9 cellular contexts compared by ENCODE assay signal in the genomic region with DNA sequence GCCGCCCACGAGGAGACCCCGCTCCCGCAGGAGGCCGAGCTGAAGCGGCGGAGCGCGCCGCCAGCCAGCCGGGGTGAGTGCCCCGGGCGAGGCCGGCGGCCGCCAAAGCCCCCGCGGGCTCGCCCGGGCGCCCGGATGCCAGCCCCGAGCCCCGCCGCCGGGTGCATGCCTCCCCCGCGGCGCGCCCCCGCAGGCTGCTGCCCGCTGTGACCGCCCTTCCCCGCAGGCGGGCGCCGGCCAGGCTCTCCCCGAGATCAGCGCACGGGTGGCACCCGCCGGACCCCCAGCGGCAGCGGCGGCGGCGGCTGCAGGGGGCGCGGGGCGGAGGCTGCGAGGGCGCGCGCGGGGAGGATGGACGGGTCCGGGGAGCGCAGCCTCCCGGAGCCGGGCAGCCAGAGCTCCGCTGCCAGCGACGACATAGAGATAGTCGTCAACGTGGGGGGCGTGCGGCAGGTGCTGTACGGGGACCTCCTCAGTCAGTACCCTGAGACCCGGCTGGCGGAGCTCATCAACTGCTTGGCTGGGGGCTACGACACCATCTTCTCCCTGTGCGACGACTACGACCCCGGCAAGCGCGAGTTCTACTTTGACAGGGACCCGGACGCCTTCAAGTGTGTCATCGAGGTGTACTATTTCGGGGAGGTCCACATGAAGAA. TPM values are rescaled to one million over a fixed set of nuclear protein-coding genes. Genes with fewer than 3 reads are reported as not detected.
A peak's percentile ranks its signal among the peaks of the same experiment; 100 is the strongest.
DNase-seq lines count a peak whose midpoint lies in the region; ATAC-seq, FAIRE-seq and TF ChIP-seq lines count a peak whose summit lies in the region.
"Had no signal": no experiment of that assay in that cellular context is flagged by ENCODE, and none has a peak within 500 bp of the region (broad histone marks: within the 10 kb centered on the region; RNA-seq: fewer than 3 reads in every experiment).

No MANE protein-coding gene starts in this region.

- CTCF ChIA-PET in HCT116 (lab: Charles Lee): no interaction called here

- H3K9me3 ChIP-seq in HCT116 (ENCODE audit: control insufficient read depth in 1 of 2, insufficient read depth in 1 of 2, low read depth in 1 of 2, low read length in 2 of 2): no peaks in the 10 kb centered on the region
- no peaks in the 10 kb centered on the region for H3K9me3 ChIP-seq in adipocyte (ENCODE audit: control insufficient read depth, low read length)
- no peaks in the 10 kb centered on the region for H3K9me3 ChIP-seq in hepatocyte (ENCODE audit: low read depth)
- H3K9me3 ChIP-seq in sigmoid colon: no peaks in the 10 kb centered on the region
- H3K9me3 ChIP-seq in kidney (ENCODE audit: control insufficient read depth in 1 of 2, low read length in 2 of 2): no peaks in the 10 kb centered on the region

- no peak for FAIRE-seq in kidney (lab: Jason Lieb, UNC)

- TF ChIP-seq RAD21 in HCT116 (IDR thresholded peaks at IDR 0.05; ENCODE audit: low read depth): no peak

- no peak for TF ChIP-seq EP300 in sigmoid colon (IDR thresholded peaks at IDR 0.05)

- intact Hi-C loops in HCT116 (cut with micrococcal nuclease): no loop called here
- intact Hi-C loops in sigmoid colon (cut with DNase I): loop anchor here (5.0 to 10.0 kb wide), 2 partner anchors 80 to 213 kb away; no protein-coding TSS in a partner anchor
- intact Hi-C loops in kidney (cut with DNase I): no loop called here

- no peak for ATAC-seq in HCT116
- no peak for ATAC-seq in GM21515 (IDR thresholded peaks at IDR 0.05; ENCODE audit: unreplicated experiment)

- TF ChIP-seq CTCF in HCT116 (IDR thresholded peaks at IDR 0.05 in 2 of 3, conservative IDR thresholded peaks at IDR 0.05 in 1 of 3; ENCODE audit: borderline replicate concordance in 1 of 3, insufficient read depth in 1 of 3, low read depth in 2 of 3, low read length in 2 of 3) (no peak), hepatocyte (IDR thresholded peaks at IDR 0.05; ENCODE audit: poor library complexity) (no peak), sigmoid colon (IDR thresholded peaks at IDR 0.05) (no peak), kidney (IDR thresholded peaks at IDR 0.05; ENCODE audit: borderline replicate concordance, extremely low read depth, insufficient read depth) (no peak)

- WGBS in hepatocyte (ENCODE audit: low lambda C conversion rate, missing lambda C conversion rate): 32% methylated on average over 27 of the region's 81 CpGs
- WGBS in sigmoid colon, 2 donors: 8 to 11% methylated on average over 81 of the region's 81 CpGs

- peak overlapping the region; percentile 40 for H3K9ac ChIP-seq in HCT116 (ENCODE audit: low read length)
- no peak overlapping the region for H3K9ac ChIP-seq in adipocyte (ENCODE audit: low read length)
- H3K9ac ChIP-seq in kidney (ENCODE audit: low read length in 2 of 2): no peak overlapping the region

- H3K4me3 ChIP-seq in HCT116 (replicated peaks in 1 of 2; ENCODE audit: low read depth in 1 of 2, low read length in 2 of 2) (peak overlapping the region; percentile 27 to 54), adipocyte (ENCODE audit: low read length) (peak overlapping the region; percentile 68), hepatocyte (peak overlapping the region; percentile 48), sigmoid colon (peak overlapping the region; percentile 21 to 48 (median 42)), kidney (ENCODE audit: low read length in 2 of 2) (peak overlapping the region in 1 of 2 donors; percentile 37)

- H3K27me3 ChIP-seq in HCT116 (ENCODE audit: insufficient read depth, low read length) (no peaks in the 10 kb centered on the region), adipocyte (replicated peaks; ENCODE audit: control insufficient read depth, insufficient read depth, low read length) (peaks cover 42% of the 10 kb centered on the region), hepatocyte (peaks cover 25% of the 10 kb centered on the region), sigmoid colon (peaks cover 4 to 29% (median 16%) of the 10 kb centered on the region in 3 donors)

- no TSS peak for BruUV-seq in HCT116 (replicated peaks; lab: Mats Ljungman, UMichigan)

- H3K36me3 ChIP-seq in HCT116 (ENCODE audit: control insufficient read depth in 1 of 2, insufficient read depth in 2 of 2, low read length in 2 of 2) (no peaks in the 10 kb centered on the region), adipocyte (ENCODE audit: control insufficient read depth, insufficient read depth, low read length, severe bottlenecking) (no peaks in the 10 kb centered on the region), hepatocyte (replicated peaks; ENCODE audit: insufficient read depth, low read depth) (no peaks in the 10 kb centered on the region), sigmoid colon (no peaks in the 10 kb centered on the region), kidney (ENCODE audit: control insufficient read depth in 1 of 2, insufficient read depth in 2 of 2, low read length in 2 of 2) (no peaks in the 10 kb centered on the region)

- H3K4me2 ChIP-seq in HCT116 (ENCODE audit: low read length) (peak overlapping the region; percentile 80), hepatocyte (peak overlapping the region; percentile 94)

- no peaks in the 10 kb centered on the region for H3K9me2 ChIP-seq in HCT116 (ENCODE audit: insufficient read depth)
- H3K9me2 ChIP-seq in hepatocyte (replicated peaks; ENCODE audit: insufficient read depth): no peaks in the 10 kb centered on the region

- H2AFZ ChIP-seq in HCT116 (ENCODE audit: low read depth, low read length, poor library complexity, severe bottlenecking) (no peak overlapping the region), hepatocyte (peak overlapping the region; percentile 59)

- POLR2A ChIA-PET in HCT116 (lab: Charles Lee): interaction anchor here (0.6 kb wide), 1 partner anchor 59 kb away, joined by 3 read pairs; no protein-coding TSS in a partner anchor

- H3K4me1 ChIP-seq in HCT116 (ENCODE audit: control insufficient read depth in 1 of 2, insufficient read depth in 2 of 2, low read length in 2 of 2) (peaks cover 3 to 22% of the 10 kb centered on the region in 2 experiments; a peak in 3 of 4 replicates), adipocyte (ENCODE audit: control insufficient read depth, insufficient read depth, low read length) (peaks cover 6% of the 10 kb centered on the region), hepatocyte (ENCODE audit: insufficient read depth) (peaks cover 4% of the 10 kb centered on the region), sigmoid colon (peaks cover 0 to 15% (median 6%) of the 10 kb centered on the region in 4 donors), kidney (ENCODE audit: control insufficient read depth in 1 of 2, insufficient read depth in 1 of 2, low read depth in 1 of 2, low read length in 2 of 2) (peaks cover 0 to 2% of the 10 kb centered on the region in 2 donors)

- H3K27ac ChIP-seq in HCT116 (ENCODE audit: low read depth, low read length) (no peak overlapping the region), hepatocyte (no peak overlapping the region), sigmoid colon (peak overlapping the region in 1 of 4 donors; percentile 57), kidney (ENCODE audit: low read depth in 2 of 2, low read length in 2 of 2) (no peak overlapping the region)
- H3K27ac ChIP-seq: VCaP had no signal

- H4K20me1 ChIP-seq in HCT116 (ENCODE audit: insufficient read depth) (no peaks in the 10 kb centered on the region), hepatocyte (ENCODE audit: insufficient read depth, poor library complexity, severe bottlenecking) (no peaks in the 10 kb centered on the region)

- DNase-seq in HCT116 (ENCODE audit: low read depth, low spot score): no peak
- DNase-seq in adipocyte (ENCODE audit: low read depth): no peak
- peak; percentile 26 for DNase-seq in hepatocyte (ENCODE audit: low spot score)
- peak; percentile 64 for DNase-seq in sigmoid colon
- DNase-seq in activated CD4-positive, alpha-beta T cell treated with anti-CD3 and anti-CD28 coated beads, Interleukin-2, amount 50 U/mL, for 48 hours: no peak
- DNase-seq in DMS153 treated with DMSO at 0.1 percent for 48 hours (lab: John Stamatoyannopoulos, UW; ENCODE audit: unreplicated experiment): no peak
- DNase-seq in kidney: no peak

- RAD21 ChIA-PET in HCT116 (lab: Charles Lee; ENCODE audit: low non-redundant PET in 1 of 2, low total read pairs in 2 of 2, uncharacterized antibody in 2 of 2, unreplicated experiment in 2 of 2): no interaction called here

- H3K79me2 ChIP-seq in HCT116 (ENCODE audit: insufficient read depth, low read length): no peaks in the 10 kb centered on the region
- H3K79me2 ChIP-seq in hepatocyte: no peaks in the 10 kb centered on the region

- TF ChIP-seq POLR2A in HCT116 (IDR thresholded peaks at IDR 0.05; ENCODE audit: borderline replicate concordance, extremely low read depth, insufficient read depth, insufficient read length) (no peak), sigmoid colon (IDR thresholded peaks at IDR 0.05) (no peak)

TF ChIP-seq in HCT116, 20 proteins besides CTCF, POLR2A, EP300 and RAD21 (continues in another document):
- no peak for TF ChIP-seq EGR1 (IDR thresholded peaks at IDR 0.05; ENCODE audit: low read depth)
- TF ChIP-seq POLR2AphosphoS5 (IDR thresholded peaks at IDR 0.05; ENCODE audit: low read depth, low read length): no peak
- TF ChIP-seq EZH2 (IDR thresholded peaks at IDR 0.05): no peak
- no peak for TF ChIP-seq TCF7L2 (IDR thresholded peaks at IDR 0.05; ENCODE audit: borderline replicate concordance, extremely low read depth, insufficient read depth, insufficient read length)
- no peak for TF ChIP-seq JUND (IDR thresholded peaks at IDR 0.05)
- no peak for TF ChIP-seq CBX3 (IDR thresholded peaks at IDR 0.05; ENCODE audit: low read depth)
- no peak for TF ChIP-seq ZNF274 (IDR thresholded peaks at IDR 0.05; ENCODE audit: low read depth, low read length)
- TF ChIP-seq ELF1 (IDR thresholded peaks at IDR 0.05; ENCODE audit: borderline replicate concordance, low read depth): no peak
- TF ChIP-seq YY1 (IDR thresholded peaks at IDR 0.05; ENCODE audit: extremely low read depth, insufficient replicate concordance, low read depth, low read length): no peak
- TF ChIP-seq SIN3A (IDR thresholded peaks at IDR 0.05; ENCODE audit: low read depth): no peak
- TF ChIP-seq, protein P1, sequence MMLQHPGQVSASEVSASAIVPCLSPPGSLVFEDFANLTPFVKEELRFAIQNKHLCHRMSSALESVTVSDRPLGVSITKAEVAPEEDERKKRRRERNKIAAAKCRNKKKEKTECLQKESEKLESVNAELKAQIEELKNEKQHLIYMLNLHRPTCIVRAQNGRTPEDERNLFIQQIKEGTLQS (IDR thresholded peaks at IDR 0.05): no peak
- TF ChIP-seq SRF (IDR thresholded peaks at IDR 0.05; ENCODE audit: low read depth): no peak
- no peak for TF ChIP-seq SP1 (IDR thresholded peaks at IDR 0.05; ENCODE audit: low read depth)
- no peak for TF ChIP-seq FOSL1 (IDR thresholded peaks at IDR 0.05; ENCODE audit: low read depth)

RNA-seq across cellular contexts. Expression of gene KCNF1, which starts 0.5 kb away (rescaled TPM):
- total RNA-seq in HCT116 (2021; ENCODE audit: unreplicated experiment) (0.52 TPM), hepatocyte (0.28 and 0.67 TPM in 2 replicates), sigmoid colon (1 to 10 TPM in 2 of 4 donors, under 1 TPM in 2; 0.16 to 1.4 (median 0.94) TPM), kidney (0.63 TPM)
- 1.5 and 2.5 TPM in 2 replicates for polyA plus RNA-seq in HCT116 (2012)
- polyA plus RNA-seq in hepatocyte (0.87 and 2.5 TPM in 2 replicates), sigmoid colon (1 to 10 TPM in 1 of 3 donors, under 1 TPM in 1, not detected in 1; 0.34 to 1.2 TPM), kidney (ENCODE audit: insufficient read depth, low read depth, low replicate concordance) (0.67 TPM)

Comparison
In these comparisons a context has a peak if more than half of its experiments do, and no peak if none do; other contexts are left out.
1. DNase-seq: peak in hepatocyte (single experiment) and sigmoid colon (single experiment); none in HCT116 (single experiment), adipocyte (single experiment), activated CD4-positive, alpha-beta T cell treated with anti-CD3 and anti-CD28 coated beads, Interleukin-2, amount 50 U/mL, for 48 hours (0 of 2), DMS153 treated with DMSO at 0.1 percent for 48 hours (single experiment) and kidney (single experiment).